In the genomic region with DNA sequence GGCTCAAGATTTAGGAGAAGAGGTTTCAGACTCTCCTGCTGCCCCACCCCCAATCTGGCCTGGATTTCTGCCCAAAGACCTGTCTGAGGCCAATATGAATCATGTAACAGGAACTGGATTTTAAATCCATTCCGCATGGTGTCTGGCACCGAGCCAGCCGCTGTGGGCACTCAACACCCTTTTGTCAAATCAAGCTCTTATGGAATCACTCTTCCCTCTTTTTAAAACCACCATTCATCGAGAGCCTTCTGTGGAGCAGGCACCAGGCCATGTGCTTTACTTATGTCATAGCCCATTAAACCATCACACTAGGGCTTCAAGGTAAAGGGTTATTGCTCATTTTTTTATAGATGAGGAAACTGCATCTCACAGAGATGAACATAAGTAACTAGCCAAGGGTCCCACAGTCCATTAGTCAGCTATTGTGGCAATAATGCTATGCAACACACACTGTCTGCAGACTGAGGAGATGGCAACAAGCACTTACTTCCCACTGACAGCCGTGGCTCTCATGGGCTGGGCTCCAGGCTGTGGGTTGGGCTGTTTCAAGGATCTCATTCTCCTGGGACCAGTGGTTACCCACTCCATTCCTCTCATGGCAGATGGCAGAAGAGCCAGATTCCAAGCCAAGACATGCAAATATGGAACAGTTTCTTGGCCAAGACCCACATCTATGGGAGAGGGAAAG, we compare ENCODE assay signal across 18 cellular contexts.
DNase-seq lines count a peak whose midpoint lies in the region; ATAC-seq and TF ChIP-seq lines count a peak whose summit lies in the region.
"Had no signal": no experiment of that assay in that cellular context is flagged by ENCODE, and none has a peak within 500 bp of the region (broad histone marks: within the 10 kb centered on the region; RNA-seq: fewer than 3 reads in every experiment).

No MANE protein-coding gene starts in this region.

- no peaks in the 10 kb centered on the region for H3K9me3 ChIP-seq in adipocyte (ENCODE audit: control insufficient read depth, low read length)
- H3K9me3 ChIP-seq: heart left ventricle had no signal

- H3K36me3 Mint-ChIP-seq in T-cell = no peaks in the 10 kb centered on the region
- H3K36me3 Mint-ChIP-seq in glutamatergic neuron (ENCODE audit: unreplicated experiment) = no peaks in the 10 kb centered on the region
- H3K36me3 Mint-ChIP-seq: activated naive CD4-positive, alpha-beta T cell treated with anti-CD3 and anti-CD28 coated beads, Interleukin-2, amount 50 U/mL, for 72 hours had no signal

- H3K27me3 Mint-ChIP-seq in T-cell (peaks cover 11 to 23% of the 10 kb centered on the region in 2 donors), glutamatergic neuron (ENCODE audit: unreplicated experiment) (peaks cover 2% of the 10 kb centered on the region)

- DNase-seq in GOT3 (lab: John Stamatoyannopoulos, UW) (peak; percentile 14), NCI-H2029 (lab: John Stamatoyannopoulos, UW) (peak; percentile 90), adipocyte (ENCODE audit: low read depth) (peak; percentile 21), myocyte (ENCODE audit: low read depth) (peak; percentile 96), T-cell (no peak), glutamatergic neuron (no peak), activated T-cell treated with anti-CD3 and anti-CD28 coated beads for 4 hours (no peak)
- DNase-seq: activated CD8-positive, alpha-beta T cell treated with anti-CD3 and anti-CD28 coated beads, Interleukin-2, amount 10 ng/mL, durations not matched to agents 7 days and 5 days; heart left ventricle; stimulated activated CD4-positive, alpha-beta T cell treated with anti-CD3 and anti-CD28 coated beads, Interleukin-2, amount 100 ng/mL, for 24 hours; stimulated activated naive CD4-positive, alpha-beta T cell had no signal

- H3K4me1 ChIP-seq in adipocyte (ENCODE audit: control insufficient read depth, insufficient read depth, low read length) = no peaks in the 10 kb centered on the region
- H3K4me1 ChIP-seq: heart left ventricle, parathyroid adenoma had no signal

- POLR2A ChIA-PET in T-cell (lab: Charles Lee) = no interaction called here

- peaks cover 53% of the 10 kb centered on the region for H3K27me3 ChIP-seq in adipocyte (replicated peaks; ENCODE audit: control insufficient read depth, insufficient read depth, low read length)

- no peak overlapping the region for H3K9ac ChIP-seq in adipocyte (ENCODE audit: low read length)
- H3K9ac ChIP-seq: parathyroid adenoma had no signal

- TF ChIP-seq CTCF in glutamatergic neuron (IDR thresholded peaks at IDR 0.05; ENCODE audit: partially characterized antibody, unreplicated experiment) = no peak

- no peaks in the 10 kb centered on the region for H3K36me3 ChIP-seq in adipocyte (ENCODE audit: control insufficient read depth, insufficient read depth, low read length, severe bottlenecking)
- H3K36me3 ChIP-seq: heart left ventricle had no signal

- no peak overlapping the region for H3K4me3 ChIP-seq in adipocyte (ENCODE audit: low read length)
- H3K4me3 ChIP-seq: heart left ventricle, lung had no signal

- no peak for ATAC-seq in HG03342 (IDR thresholded peaks at IDR 0.05; ENCODE audit: unreplicated experiment)
- ATAC-seq in T-cell (replicated peaks in 1 of 4) = no peak
- ATAC-seq: activated CD8-positive, alpha-beta T cell treated with anti-CD3 and anti-CD28 coated beads, Interleukin-2, amount 10 ng/mL, durations not matched to agents 7 days and 5 days; activated naive CD4-positive, alpha-beta T cell treated with anti-CD3 and anti-CD28 coated beads, Interleukin-2, amount 50 U/mL, for 72 hours; HCT116; heart left ventricle had no signal

- H3K4me3 Mint-ChIP-seq in T-cell (no peak overlapping the region), glutamatergic neuron (ENCODE audit: unreplicated experiment) (no peak overlapping the region)
- H3K4me3 Mint-ChIP-seq: activated CD8-positive, alpha-beta T cell treated with anti-CD3 and anti-CD28 coated beads, Interleukin-2, amount 10 ng/mL, durations not matched to agents 7 days and 5 days; dendritic cell treated with granulocyte-macrophage colony-stimulating factor and Interleukin-4, amounts not matched to agents 40 ng/mL and 50 ng/mL, for 4 days; IgD-negative memory B cell had no signal

- H3K4me1 Mint-ChIP-seq in T-cell (no peaks in the 10 kb centered on the region), glutamatergic neuron (ENCODE audit: low read depth, unreplicated experiment) (peaks cover 29% of the 10 kb centered on the region)
- H3K4me1 Mint-ChIP-seq: IgD-negative memory B cell had no signal

- CTCF ChIA-PET in T-cell (lab: Charles Lee) = no interaction called here

- H3K9me3 Mint-ChIP-seq in T-cell (no peaks in the 10 kb centered on the region), glutamatergic neuron (ENCODE audit: unreplicated experiment) (no peaks in the 10 kb centered on the region)
- H3K9me3 Mint-ChIP-seq: activated naive CD4-positive, alpha-beta T cell treated with anti-CD3 and anti-CD28 coated beads, Interleukin-2, amount 50 U/mL, for 72 hours; dendritic cell treated with granulocyte-macrophage colony-stimulating factor and Interleukin-4, amounts not matched to agents 40 ng/mL and 50 ng/mL, for 4 days; IgD-negative memory B cell had no signal

- H3K27ac Mint-ChIP-seq in T-cell (no peak overlapping the region), glutamatergic neuron (ENCODE audit: unreplicated experiment) (no peak overlapping the region)
- H3K27ac Mint-ChIP-seq: activated CD8-positive, alpha-beta T cell treated with anti-CD3 and anti-CD28 coated beads, Interleukin-2, amount 10 ng/mL, durations not matched to agents 7 days and 5 days; activated naive CD4-positive, alpha-beta T cell treated with anti-CD3 and anti-CD28 coated beads, Interleukin-2, amount 50 U/mL, for 72 hours; dendritic cell treated with granulocyte-macrophage colony-stimulating factor and Interleukin-4, amounts not matched to agents 40 ng/mL and 50 ng/mL, for 4 days; IgD-negative memory B cell had no signal

Comparison
In these comparisons a context has a peak if more than half of its experiments do, and no peak if none do; other contexts are left out.
1. DNase-seq: peak in GOT3 (single experiment), NCI-H2029 (single experiment), adipocyte (single experiment) and myocyte (single experiment); none in T-cell (0 of 34), glutamatergic neuron (single experiment) and activated T-cell treated with anti-CD3 and anti-CD28 coated beads for 4 hours (single experiment).